10 cellular contexts compared by ENCODE assay signal in the genomic region with DNA sequence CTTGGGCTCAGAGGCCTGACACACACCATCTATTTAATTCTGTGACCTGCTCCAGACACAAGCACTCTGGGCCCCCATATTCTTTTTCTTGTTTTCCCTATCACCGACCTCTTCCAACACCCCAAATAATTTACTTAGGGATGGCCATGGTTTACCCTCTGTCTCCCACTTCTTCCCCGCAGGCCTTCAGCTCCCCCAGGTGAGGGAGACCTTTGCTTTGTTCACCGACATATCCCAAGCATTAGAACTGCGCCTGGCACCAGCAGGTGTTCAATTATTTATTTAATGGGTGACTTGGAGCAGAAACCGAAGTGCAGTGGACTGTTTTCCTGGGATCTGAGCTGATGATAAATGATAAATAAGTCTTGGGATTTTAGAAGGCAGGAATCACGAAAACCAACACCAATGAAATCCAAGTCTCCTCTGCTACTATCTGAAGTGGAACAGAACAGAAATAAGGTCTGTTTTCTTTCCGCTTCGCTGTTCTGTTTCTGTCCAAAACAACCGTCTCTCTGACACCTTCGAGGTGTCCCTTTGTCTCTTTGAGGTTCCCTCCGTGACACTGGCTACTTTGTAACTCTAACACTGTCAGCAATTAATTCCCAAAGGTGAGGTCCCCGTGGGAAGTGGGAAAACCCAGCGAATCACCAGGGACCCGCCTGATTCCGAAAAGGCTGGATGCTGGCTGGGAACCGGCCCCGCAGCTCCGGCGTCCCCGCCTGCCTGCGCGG. TPM values are rescaled to one million over a fixed set of nuclear protein-coding genes. Genes with fewer than 3 reads are reported as not detected.
DNase-seq lines count a peak whose midpoint lies in the region; ATAC-seq and TF ChIP-seq lines count a peak whose summit lies in the region.
"Had no signal": no experiment of that assay in that cellular context is flagged by ENCODE, and none has a peak within 500 bp of the region (broad histone marks: within the 10 kb centered on the region; RNA-seq: fewer than 3 reads in every experiment).

No MANE protein-coding gene starts in this region.

- no peaks in the 10 kb centered on the region for H3K9me2 ChIP-seq in PC-3 (replicated peaks; ENCODE audit: low read length)

- H2AFZ ChIP-seq in PC-3 (ENCODE audit: low read length): peak overlapping the region; percentile 86

- POLR2A ChIA-PET in PC-3 (lab: Charles Lee; ENCODE audit: unreplicated experiment): interaction anchor here (0.5 to 1.5 kb wide), 10 partner anchors 10 to 957 kb away, joined by 3 to 15 read pairs (median 6); no protein-coding TSS in a partner anchor

- H3K4me3 ChIP-seq in PC-3 (ENCODE audit: low read length): peak overlapping the region; percentile 89
- H3K4me3 ChIP-seq in foreskin fibroblast (ENCODE audit: low read depth in 1 of 2, low read length in 2 of 2): peak overlapping the region; percentile 90 to 98
- H3K4me3 ChIP-seq in retinal pigment epithelial cell (ENCODE audit: low read length): peak overlapping the region; percentile 80

- H4K20me1 ChIP-seq in PC-3 (ENCODE audit: low read length): no peaks in the 10 kb centered on the region

- TF ChIP-seq CTCF in PC-3 (conservative IDR thresholded peaks at IDR 0.05; ENCODE audit: low read depth, low read length) (peak; percentile 36), foreskin fibroblast (IDR thresholded peaks at IDR 0.05; ENCODE audit: low read depth, low read length) (no peak), retinal pigment epithelial cell (conservative IDR thresholded peaks at IDR 0.05; ENCODE audit: low read depth, low read length) (no peak)

- no peaks in the 10 kb centered on the region for H3K27me3 ChIP-seq in PC-3 (ENCODE audit: low read length)

- no peaks in the 10 kb centered on the region for H3K9me3 ChIP-seq in PC-3 (ENCODE audit: low read length)

- peaks cover 32% of the 10 kb centered on the region for H3K4me1 ChIP-seq in PC-3 (ENCODE audit: insufficient read depth, low read length)

- CTCF ChIA-PET in PC-3 (lab: Charles Lee): interaction anchor here (0.8 to 1.9 kb wide), 3 partner anchors 19 to 218 kb away, joined by 3 to 6 read pairs (median 3); no protein-coding TSS in a partner anchor

- H3F3A ChIP-seq in PC-3 (ENCODE audit: low read length, unreplicated experiment): no peaks in the 10 kb centered on the region

- no peaks in the 10 kb centered on the region for H3K36me3 ChIP-seq in PC-3 (ENCODE audit: low read depth, low read length)

- H3K4me2 ChIP-seq in PC-3 (ENCODE audit: low read length): peak overlapping the region; percentile 95

- peak; percentile 3 for DNase-seq in ELR (ENCODE audit: low read depth)
- DNase-seq in PC-3: peak; percentile 23
- DNase-seq in foreskin fibroblast: no peak
- DNase-seq in retinal pigment epithelial cell (ENCODE audit: low read depth): no peak
- DNase-seq in activated CD4-positive, alpha-beta T cell treated with anti-CD3 and anti-CD28 coated beads, Interleukin-2, amount 50 U/mL, for 4 hours: no peak
- no peak for DNase-seq in SIG-M5 treated with dmso at 0.1 percent for 504 hours (lab: John Stamatoyannopoulos, UW; ENCODE audit: unreplicated experiment)
- DNase-seq in activated effector memory CD4-positive, alpha-beta T cell treated with Interleukin-2 at 50 U/mL for 16 hours: no peak
- DNase-seq: NCI-H2081 treated with DMSO at 0.1 percent for 48 hours had no signal

- peak overlapping the region; percentile 87 for H3K27ac ChIP-seq in PC-3 (ENCODE audit: low read length)

- H3K79me2 ChIP-seq in PC-3 (ENCODE audit: low read length): peaks cover 19% of the 10 kb centered on the region

- no peak for ATAC-seq in PC-3
- no peak for ATAC-seq in HG03280 (IDR thresholded peaks at IDR 0.05; ENCODE audit: unreplicated experiment)
- ATAC-seq: stimulated activated effector memory CD8-positive, alpha-beta T cell treated with anti-CD3 and anti-CD28 coated beads, Interleukin-12 subunit alpha, Interleukin-12 subunit beta, amount 100 ng/mL, for 72 hours had no signal

- intact Hi-C loops in PC-3 (cut with micrococcal nuclease): loop anchor here (1.0 kb wide), 2 partner anchors 27 to 69 kb away; no protein-coding TSS in a partner anchor

- no TSS peak for BruUV-seq in PC-3 (replicated peaks; lab: Mats Ljungman, UMichigan)

- H3K9ac ChIP-seq in PC-3 (ENCODE audit: low read length): peak overlapping the region; percentile 92

RNA-seq across cellular contexts. Expression of gene RIN2, which starts 1.1 kb away (rescaled TPM):
- 64.3 and 69.8 TPM in 2 replicates for total RNA-seq in PC-3 (2014; rRNA removed)

Comparison
In these comparisons a context has a peak if more than half of its experiments do, and no peak if none do; other contexts are left out.
1. DNase-seq: peak in ELR (single experiment) and PC-3 (single experiment); none in foreskin fibroblast (0 of 2), retinal pigment epithelial cell (single experiment), activated CD4-positive, alpha-beta T cell treated with anti-CD3 and anti-CD28 coated beads, Interleukin-2, amount 50 U/mL, for 4 hours (0 of 2), SIG-M5 treated with dmso at 0.1 percent for 504 hours (single experiment) and activated effector memory CD4-positive, alpha-beta T cell treated with Interleukin-2 at 50 U/mL for 16 hours (single experiment).
2. Peak in every context shown above with its lines, with median percentiles within 50 percentile points of each other: H3K4me3 ChIP-seq.